In genomic region chr12:111443586-111443985, GRCh38 we compare ENCODE assay signal across 9 cellular contexts. TPM values are rescaled to one million over a fixed set of nuclear protein-coding genes. Genes with fewer than 3 reads are reported as not detected.
DNase-seq lines count a peak whose midpoint lies in the region; ATAC-seq and TF ChIP-seq lines count a peak whose summit lies in the region.
"Had no signal": no experiment of that assay in that cellular context is flagged by ENCODE, and none has a peak within 500 bp of the region (broad histone marks: within the 10 kb centered on the region; RNA-seq: fewer than 3 reads in every experiment).

No MANE protein-coding gene starts in this region.

- DNase-seq in left lung (no peak), dedifferentiated amniotic fluid mesenchymal stem cell (ENCODE audit: extremely low spot score) (no peak), NCI-H446 treated with DMSO at 0.1 percent for 48 hours (lab: John Stamatoyannopoulos, UW) (no peak), GM13976 (ENCODE audit: low spot score) (no peak), cerebellar cortex (ENCODE audit: low spot score) (no peak)

- peak overlapping the region; percentile 92 for H3K4me2 ChIP-seq in KMS-11

- peak overlapping the region; percentile 62 for H3K27ac ChIP-seq in ACC112 (ENCODE audit: low read depth, low read length)
- H3K27ac ChIP-seq in KMS-11: peak overlapping the region; percentile 84
- H3K27ac ChIP-seq in left lung: peak overlapping the region in 1 of 2 donors; percentile 82
- H3K27ac ChIP-seq: vagina had no signal

- H3K9ac ChIP-seq in KMS-11: no peak overlapping the region

- H3K27me3 Mint-ChIP-seq in activated naive CD4-positive, alpha-beta T cell treated with anti-CD3 and anti-CD28 coated beads, Interleukin-2, amount 50 U/mL, for 24 hours: no peaks in the 10 kb centered on the region

- H3K27ac Mint-ChIP-seq in activated naive CD4-positive, alpha-beta T cell treated with anti-CD3 and anti-CD28 coated beads, Interleukin-2, amount 50 U/mL, for 24 hours: peak overlapping the region; percentile 63

- H3K36me3 ChIP-seq in ACC112 (ENCODE audit: insufficient read depth, low read length) (peaks cover 6% of the 10 kb centered on the region; the same call in 1 of the 2 replicates), KMS-11 (ENCODE audit: insufficient read depth) (no peaks in the 10 kb centered on the region), left lung (peaks cover 0 to 61% of the 10 kb centered on the region in 2 donors)

- no peaks in the 10 kb centered on the region for H3K9me3 Mint-ChIP-seq in activated naive CD4-positive, alpha-beta T cell treated with anti-CD3 and anti-CD28 coated beads, Interleukin-2, amount 50 U/mL, for 24 hours

- peaks cover 73% of the 10 kb centered on the region for H3K79me2 ChIP-seq in ACC112 (ENCODE audit: control insufficient read depth, insufficient read depth, low read length, unreplicated experiment)
- peaks cover 33% of the 10 kb centered on the region for H3K79me2 ChIP-seq in KMS-11 (ENCODE audit: insufficient read depth, low read depth)

- in situ Hi-C loops in GM13976 (cut with MboI; ENCODE audit: low sequenced_read_pairs, unreplicated experiment): no loop called here

- H3K4me3 Mint-ChIP-seq in activated naive CD4-positive, alpha-beta T cell treated with anti-CD3 and anti-CD28 coated beads, Interleukin-2, amount 50 U/mL, for 24 hours: peak overlapping the region; percentile 30

- no peak overlapping the region for H3K4me3 ChIP-seq in ACC112 (ENCODE audit: low read depth, low read length)
- H3K4me3 ChIP-seq in KMS-11 (IDR thresholded peaks at IDR 0.05; ENCODE audit: insufficient read depth, low read depth, low read length): no peak overlapping the region
- no peak overlapping the region for H3K4me3 ChIP-seq in left lung
- H3K4me3 ChIP-seq: vagina had no signal

- TF ChIP-seq CTCF in KMS-11 (conservative IDR thresholded peaks at IDR 0.05; ENCODE audit: low read depth, low read length): no peak
- no peak for TF ChIP-seq CTCF in left lung (IDR thresholded peaks at IDR 0.05)
- no peak for TF ChIP-seq CTCF in GM13976 (IDR thresholded peaks at IDR 0.05; ENCODE audit: borderline replicate concordance, control extremely low read depth, extremely low read depth, insufficient read depth, missing control alignments)

- intact Hi-C loops in left lung (cut with DNase I): no loop called here

- H3K36me3 Mint-ChIP-seq in activated naive CD4-positive, alpha-beta T cell treated with anti-CD3 and anti-CD28 coated beads, Interleukin-2, amount 50 U/mL, for 24 hours: peaks cover 9% of the 10 kb centered on the region

- peak; percentile 15 for ATAC-seq in left lung

- peaks cover 91% of the 10 kb centered on the region for H3K4me1 Mint-ChIP-seq in activated naive CD4-positive, alpha-beta T cell treated with anti-CD3 and anti-CD28 coated beads, Interleukin-2, amount 50 U/mL, for 24 hours

- H3K4me1 ChIP-seq in ACC112 (ENCODE audit: control insufficient read depth, insufficient read depth, low read length, unreplicated experiment) (peaks cover 76% of the 10 kb centered on the region), KMS-11 (ENCODE audit: low read depth, poor library complexity, severe bottlenecking) (peaks cover 83% of the 10 kb centered on the region), left lung (peaks cover 12 to 99% of the 10 kb centered on the region in 2 donors)

- no peak overlapping the region for H2AFZ ChIP-seq in ACC112 (ENCODE audit: low read length, unreplicated experiment)
- no peak overlapping the region for H2AFZ ChIP-seq in KMS-11 (ENCODE audit: low read depth)

- no peaks in the 10 kb centered on the region for H3K9me3 ChIP-seq in left lung
- H3K9me3 ChIP-seq: vagina had no signal

- H4K20me1 ChIP-seq in KMS-11 (ENCODE audit: insufficient read depth): no peaks in the 10 kb centered on the region

- H3K27me3 ChIP-seq in ACC112 (ENCODE audit: insufficient read depth, low read length): no peaks in the 10 kb centered on the region
- no peaks in the 10 kb centered on the region for H3K27me3 ChIP-seq in KMS-11 (ENCODE audit: insufficient read depth, low read depth)
- H3K27me3 ChIP-seq in left lung: no peaks in the 10 kb centered on the region
- H3K27me3 ChIP-seq: vagina had no signal

RNA-seq across cellular contexts. Expression of gene SH2B3, which starts 37.9 kb away (rescaled TPM):
- total RNA-seq in left lung: 10 to 100 TPM; 26.9 to 42.0 TPM
